In the genomic region with DNA sequence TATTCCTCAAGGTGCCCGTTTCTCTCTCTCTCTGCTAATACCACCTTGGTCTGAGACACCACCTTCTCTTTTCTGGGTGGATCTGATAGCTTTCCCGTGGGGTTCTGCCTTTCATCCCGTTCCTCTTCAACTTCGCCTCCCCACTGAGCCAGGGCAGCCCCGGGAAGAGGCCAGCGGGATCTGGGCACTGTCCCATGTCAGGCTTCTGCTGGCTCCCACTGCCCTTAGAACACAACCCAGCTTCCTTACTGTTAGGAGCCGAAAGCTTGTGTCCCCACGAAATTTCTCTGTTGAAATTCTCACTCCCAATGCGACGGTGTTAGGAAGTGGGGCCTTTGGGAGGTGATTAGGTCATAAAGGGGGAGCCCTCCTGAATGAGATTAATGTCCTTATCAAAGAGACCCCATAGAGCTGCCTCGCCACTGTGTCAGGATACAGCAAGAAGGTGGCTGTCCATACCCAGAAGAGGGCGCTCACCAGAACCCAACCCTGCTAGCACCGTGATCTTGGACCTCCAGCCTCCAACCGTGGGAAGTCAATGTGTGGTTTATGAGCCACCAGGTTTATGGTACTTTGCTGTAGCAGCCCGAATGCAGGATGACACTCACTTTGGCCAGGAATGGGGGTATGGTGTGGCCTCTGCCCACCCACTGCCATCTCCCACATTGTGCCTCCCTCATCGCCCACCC, we compare ENCODE assay signal across 18 cellular contexts.
"Had no signal": no experiment of that assay in that cellular context is flagged by ENCODE, and none has a peak within 500 bp of the region (broad histone marks: within the 10 kb centered on the region; RNA-seq: fewer than 3 reads in every experiment).

No MANE protein-coding gene starts in this region.

- H3K27me3 Mint-ChIP-seq: activated naive CD8-positive, alpha-beta T cell treated with anti-CD3 and anti-CD28 coated beads, Interleukin-2, amount 50 U/mL, for 24 hours; activated T-cell treated with anti-CD3 and anti-CD28 coated beads, Interleukin-2, amount 50 U/mL, for 24 hours; stimulated activated naive CD8-positive, alpha-beta T cell treated with anti-CD3 and anti-CD28 coated beads, Interleukin-15, amount 100 ng/mL, for 72 hours had no signal

- H3K27ac Mint-ChIP-seq: activated CD8-positive, alpha-beta memory T cell treated with anti-CD3 and anti-CD28 coated beads, Interleukin-2, amount 10 ng/mL, durations not matched to agents 7 days and 5 days; activated naive CD8-positive, alpha-beta T cell treated with anti-CD3 and anti-CD28 coated beads, Interleukin-2, amount 50 U/mL, for 24 hours; activated T-cell treated with anti-CD3 and anti-CD28 coated beads, Interleukin-2, amount 50 U/mL, for 24 hours had no signal

- H3K9me3 ChIP-seq: ascending aorta, esophagus squamous epithelium, neutrophil, testis had no signal

- H3K4me1 Mint-ChIP-seq: activated CD8-positive, alpha-beta memory T cell treated with anti-CD3 and anti-CD28 coated beads, Interleukin-2, amount 10 ng/mL, durations not matched to agents 7 days and 5 days had no signal

- H3K4me3 Mint-ChIP-seq: activated CD8-positive, alpha-beta memory T cell treated with anti-CD3 and anti-CD28 coated beads, Interleukin-2, amount 10 ng/mL, durations not matched to agents 7 days and 5 days; activated naive CD8-positive, alpha-beta T cell treated with anti-CD3 and anti-CD28 coated beads, Interleukin-2, amount 50 U/mL, for 24 hours; activated T-cell treated with anti-CD3 and anti-CD28 coated beads, Interleukin-2, amount 50 U/mL, for 24 hours; naive thymus-derived CD4-positive, alpha-beta T cell; stimulated activated naive CD8-positive, alpha-beta T cell treated with anti-CD3 and anti-CD28 coated beads, Interleukin-15, amount 100 ng/mL, for 72 hours had no signal

- DNase-seq: activated CD4-positive, alpha-beta T cell treated with anti-CD3 and anti-CD28 coated beads, Interleukin-2, amount 50 U/mL, for 48 hours; activated CD8-positive, alpha-beta memory T cell treated with anti-CD3 and anti-CD28 coated beads, Interleukin-2, amount 10 ng/mL, durations not matched to agents 7 days and 5 days; activated gamma-delta T cell; activated naive CD8-positive, alpha-beta T cell treated with anti-CD3 and anti-CD28 coated beads, Interleukin-2, amount 50 U/mL, for 24 hours; activated T-cell treated with anti-CD3 and anti-CD28 coated beads, Interleukin-2, amount 50 U/mL, for 24 hours; dorsolateral prefrontal cortex; esophagus squamous epithelium; foreskin keratinocyte; naive thymus-derived CD4-positive, alpha-beta T cell; stimulated activated CD4-positive, alpha-beta T cell treated with anti-CD3 and anti-CD28 coated beads, Interleukin-15, amount 100 ng/mL, for 24 hours; stimulated activated CD4-positive, alpha-beta T cell treated with anti-CD3 and anti-CD28 coated beads, Interleukin-4, amount 100 ng/mL, for 24 hours; stimulated activated naive CD8-positive, alpha-beta T cell treated with anti-CD3 and anti-CD28 coated beads, Interleukin-15, amount 100 ng/mL, for 72 hours; testis had no signal

- H3K9me3 Mint-ChIP-seq: activated naive CD8-positive, alpha-beta T cell treated with anti-CD3 and anti-CD28 coated beads, Interleukin-2, amount 50 U/mL, for 24 hours; activated T-cell treated with anti-CD3 and anti-CD28 coated beads, Interleukin-2, amount 50 U/mL, for 24 hours; naive thymus-derived CD4-positive, alpha-beta T cell; stimulated activated naive CD8-positive, alpha-beta T cell treated with anti-CD3 and anti-CD28 coated beads, Interleukin-15, amount 100 ng/mL, for 72 hours had no signal

- H3K36me3 ChIP-seq: ascending aorta, esophagus squamous epithelium, neutrophil had no signal

- H3K36me3 Mint-ChIP-seq: activated CD8-positive, alpha-beta memory T cell treated with anti-CD3 and anti-CD28 coated beads, Interleukin-2, amount 10 ng/mL, durations not matched to agents 7 days and 5 days had no signal

- H3K27me3 ChIP-seq: ascending aorta, dorsolateral prefrontal cortex, esophagus squamous epithelium, neutrophil, testis had no signal

- H3K4me1 ChIP-seq: ascending aorta, foreskin keratinocyte had no signal

- H3K4me3 ChIP-seq: ascending aorta, dorsolateral prefrontal cortex, esophagus squamous epithelium, lung, testis had no signal

- ATAC-seq: activated CD4-positive, CD25-positive, alpha-beta regulatory T cell treated with anti-CD3 and anti-CD28 coated beads, Interleukin-2, amount 50 U/mL, for 24 hours; activated CD8-positive, alpha-beta memory T cell treated with anti-CD3 and anti-CD28 coated beads, Interleukin-2, amount 10 ng/mL, durations not matched to agents 7 days and 5 days; activated naive CD8-positive, alpha-beta T cell treated with anti-CD3 and anti-CD28 coated beads, Interleukin-2, amount 50 U/mL, for 24 hours; foreskin keratinocyte; left colon; naive thymus-derived CD4-positive, alpha-beta T cell; stimulated activated naive CD8-positive, alpha-beta T cell treated with anti-CD3 and anti-CD28 coated beads, Interleukin-15, amount 100 ng/mL, for 72 hours had no signal

- H3K27ac ChIP-seq: ascending aorta, dorsolateral prefrontal cortex, esophagus squamous epithelium, foreskin keratinocyte, neutrophil, testis had no signal
